14 cellular contexts compared by ENCODE assay signal in genomic region chr3:4583441-4583840, GRCh38.
A peak's percentile ranks its signal among the peaks of the same experiment; 100 is the strongest.
DNase-seq lines count a peak whose midpoint lies in the region; ATAC-seq, FAIRE-seq and TF ChIP-seq lines count a peak whose summit lies in the region.
"Had no signal": no experiment of that assay in that cellular context is flagged by ENCODE, and none has a peak within 500 bp of the region (broad histone marks: within the 10 kb centered on the region; RNA-seq: fewer than 3 reads in every experiment).

No MANE protein-coding gene starts in this region.

- H3K4me3 ChIP-seq in CD8-positive, alpha-beta T cell (ENCODE audit: low read depth, low read length) = no peak overlapping the region
- H3K4me3 ChIP-seq in astrocyte (ENCODE audit: insufficient read depth, low read depth, low read length) = no peak overlapping the region
- no peak overlapping the region for H3K4me3 ChIP-seq in hepatocyte
- H3K4me3 ChIP-seq in prostate gland = no peak overlapping the region
- H3K4me3 ChIP-seq: BLaER1 treated with 17β-estradiol and CSF1 and Interleukin-3, amounts not matched to agents 10 nM and 100 nM had no signal

- no peaks in the 10 kb centered on the region for H3K79me2 ChIP-seq in astrocyte (ENCODE audit: insufficient read depth, low read length)
- H3K79me2 ChIP-seq in hepatocyte = peaks cover 19% of the 10 kb centered on the region

- intact Hi-C loops in CD8-positive, alpha-beta T cell (cut with DNase I, micrococcal nuclease) = loop anchor here (5.0 kb wide), 2 partner anchors 91 to 231 kb away; partner anchors contain the start of gene ITPR1 (in 1 of the 2)
- intact Hi-C loops in prostate gland (cut with DNase I) = loop anchor here (2.0 kb wide), 1 partner anchor 89 kb away; no protein-coding TSS in a partner anchor
- intact Hi-C loops in left colon (cut with DNase I, micrococcal nuclease) = no loop called here

- H3K4me2 ChIP-seq in astrocyte (ENCODE audit: low read length) (peak overlapping the region; percentile 37), hepatocyte (peak overlapping the region; percentile 70)

- CTCF ChIA-PET in CD8-positive, alpha-beta T cell (lab: Charles Lee) = interaction anchor here (1.3 to 1.7 kb wide), 2 partner anchors 50 to 65 kb away, joined by 3 to 5 read pairs; no protein-coding TSS in a partner anchor

- no peaks in the 10 kb centered on the region for H3K9me3 Mint-ChIP-seq in CD8-positive, alpha-beta T cell
- H3K9me3 Mint-ChIP-seq in astrocyte (ENCODE audit: unreplicated experiment) = no peaks in the 10 kb centered on the region
- H3K9me3 Mint-ChIP-seq: T-helper 1 cell treated with Interleukin-12 subunit alpha and Interleukin-12 subunit beta and Interleukin-4 antibody, amounts not matched to agents 30 μg/mL and 1 μg/mL, for 36 hours had no signal

- H3K4me1 ChIP-seq in CD8-positive, alpha-beta T cell (ENCODE audit: insufficient read depth, low read length) = peaks cover 20% of the 10 kb centered on the region
- H3K4me1 ChIP-seq in astrocyte (ENCODE audit: insufficient read depth, low read length) (peaks cover 10% of the 10 kb centered on the region), hepatocyte (ENCODE audit: insufficient read depth) (peaks cover 26% of the 10 kb centered on the region), prostate gland (replicated peaks) (no peaks in the 10 kb centered on the region)

- H3K9ac ChIP-seq in astrocyte (ENCODE audit: low read length) = no peak overlapping the region
- H3K9ac ChIP-seq: BLaER1 treated with 17β-estradiol and CSF1 and Interleukin-3, amounts not matched to agents 10 nM and 100 nM had no signal

- TF ChIP-seq POLR2A in prostate gland (IDR thresholded peaks at IDR 0.05) = no peak

- H3K9me2 ChIP-seq in hepatocyte (replicated peaks; ENCODE audit: insufficient read depth) = no peaks in the 10 kb centered on the region

- no peaks in the 10 kb centered on the region for H3K27me3 Mint-ChIP-seq in CD8-positive, alpha-beta T cell (ENCODE audit: low read depth)
- no peaks in the 10 kb centered on the region for H3K27me3 Mint-ChIP-seq in astrocyte (ENCODE audit: low read depth, unreplicated experiment)

- H3K9me3 ChIP-seq in CD8-positive, alpha-beta T cell (ENCODE audit: low read length) = no peaks in the 10 kb centered on the region
- H3K9me3 ChIP-seq in astrocyte (ENCODE audit: insufficient read depth, low read depth, low read length) (no peaks in the 10 kb centered on the region), hepatocyte (ENCODE audit: low read depth) (no peaks in the 10 kb centered on the region), prostate gland (no peaks in the 10 kb centered on the region)
- H3K9me3 ChIP-seq: BLaER1 treated with 17β-estradiol and CSF1 and Interleukin-3, amounts not matched to agents 10 nM and 100 nM had no signal

- H3K27me3 ChIP-seq in CD8-positive, alpha-beta T cell (ENCODE audit: insufficient read depth, low read length) = no peaks in the 10 kb centered on the region
- no peaks in the 10 kb centered on the region for H3K27me3 ChIP-seq in astrocyte (ENCODE audit: insufficient read depth, low read length)
- H3K27me3 ChIP-seq in hepatocyte = no peaks in the 10 kb centered on the region
- H3K27me3 ChIP-seq in prostate gland (replicated peaks; ENCODE audit: insufficient read depth) = no peaks in the 10 kb centered on the region
- H3K27me3 ChIP-seq: BLaER1 treated with 17β-estradiol and CSF1 and Interleukin-3, amounts not matched to agents 10 nM and 100 nM had no signal

- POLR2A ChIA-PET in CD8-positive, alpha-beta T cell (lab: Charles Lee) = interaction anchor here (1.5 kb wide), 1 partner anchor 90 kb away, joined by 7 read pairs; the partner anchor contains the start of gene ITPR1

- no peak for TF ChIP-seq CTCF in CD8-positive, alpha-beta T cell (IDR thresholded peaks at IDR 0.05)
- TF ChIP-seq CTCF in astrocyte (IDR thresholded peaks at IDR 0.05; ENCODE audit: insufficient read depth, low read depth, low read length) = no peak
- TF ChIP-seq CTCF in hepatocyte (IDR thresholded peaks at IDR 0.05; ENCODE audit: poor library complexity) = no peak
- TF ChIP-seq CTCF in prostate gland (IDR thresholded peaks at IDR 0.05) = no peak

- FAIRE-seq in astrocyte (lab: Jason Lieb, UNC) = no peak

- peak overlapping the region; percentile 42 for H3K27ac Mint-ChIP-seq in CD8-positive, alpha-beta T cell
- H3K27ac Mint-ChIP-seq in astrocyte (ENCODE audit: unreplicated experiment) = no peak overlapping the region
- H3K27ac Mint-ChIP-seq: T-helper 1 cell treated with Interleukin-12 subunit alpha and Interleukin-12 subunit beta and Interleukin-4 antibody, amounts not matched to agents 30 μg/mL and 1 μg/mL, for 36 hours had no signal

- H2AFZ ChIP-seq in astrocyte (ENCODE audit: low read depth, low read length) (peak overlapping the region; percentile 13), hepatocyte (no peak overlapping the region)

- no peak overlapping the region for H3K4me3 Mint-ChIP-seq in CD8-positive, alpha-beta T cell
- H3K4me3 Mint-ChIP-seq in astrocyte (ENCODE audit: unreplicated experiment) = no peak overlapping the region

- no peak overlapping the region for H3K27ac ChIP-seq in CD8-positive, alpha-beta T cell (ENCODE audit: low read depth, low read length)
- H3K27ac ChIP-seq in astrocyte (ENCODE audit: low read depth, low read length) = no peak overlapping the region
- peak overlapping the region; percentile 81 for H3K27ac ChIP-seq in hepatocyte
- H3K27ac ChIP-seq in prostate gland = peak overlapping the region; percentile 62 to 67
- H3K27ac ChIP-seq: BLaER1 treated with 17β-estradiol and CSF1 and Interleukin-3, amounts not matched to agents 10 nM and 100 nM had no signal

- H4K20me1 ChIP-seq in astrocyte (ENCODE audit: insufficient read depth, low read length) (no peaks in the 10 kb centered on the region), hepatocyte (ENCODE audit: insufficient read depth, poor library complexity, severe bottlenecking) (no peaks in the 10 kb centered on the region)

- ATAC-seq in CD8-positive, alpha-beta T cell = no peak
- no peak for ATAC-seq in HG03432 (IDR thresholded peaks at IDR 0.05; ENCODE audit: unreplicated experiment)
- ATAC-seq in left colon = no peak

- H3K36me3 ChIP-seq in CD8-positive, alpha-beta T cell (ENCODE audit: insufficient read depth, low read length) = no peaks in the 10 kb centered on the region
- no peaks in the 10 kb centered on the region for H3K36me3 ChIP-seq in astrocyte (ENCODE audit: insufficient read depth, low read length)
- no peaks in the 10 kb centered on the region for H3K36me3 ChIP-seq in hepatocyte (replicated peaks; ENCODE audit: insufficient read depth, low read depth)
- H3K36me3 ChIP-seq in prostate gland = no peaks in the 10 kb centered on the region
- H3K36me3 ChIP-seq: BLaER1 treated with 17β-estradiol and CSF1 and Interleukin-3, amounts not matched to agents 10 nM and 100 nM had no signal

- WGBS in hepatocyte (ENCODE audit: low lambda C conversion rate, missing lambda C conversion rate) = 46% methylated on average over 5 of the region's 5 CpGs
- WGBS in prostate gland = 39% methylated on average over 5 of the region's 5 CpGs

- no peak for DNase-seq in CD8-positive, alpha-beta T cell
- DNase-seq in astrocyte (ENCODE audit: low read depth) (no peak), hepatocyte (ENCODE audit: low spot score) (no peak), prostate gland (ENCODE audit: low spot score) (no peak), left colon (no peak), HPDE6-E6E7 (ENCODE audit: extremely low spot score) (no peak), Kasumi-1 (lab: John Stamatoyannopoulos, UW) (no peak)
- DNase-seq: activated CD8-positive, alpha-beta memory T cell treated with anti-CD3 and anti-CD28 coated beads, Interleukin-2, amount 50 U/mL, for 4 hours; cortex of kidney; NCI-H524 treated with DMSO at 0.1 percent for 48 hours; stimulated activated naive CD4-positive, alpha-beta T cell treated with Interleukin-2 at 50 U/mL for 16 hours had no signal

- H3K36me3 Mint-ChIP-seq in CD8-positive, alpha-beta T cell = no peaks in the 10 kb centered on the region
- H3K36me3 Mint-ChIP-seq in astrocyte (ENCODE audit: low read depth, unreplicated experiment) = no peaks in the 10 kb centered on the region

- peaks cover 72% of the 10 kb centered on the region for H3K4me1 Mint-ChIP-seq in CD8-positive, alpha-beta T cell (ENCODE audit: low read depth)
- peaks cover 26% of the 10 kb centered on the region for H3K4me1 Mint-ChIP-seq in astrocyte (ENCODE audit: low read depth, unreplicated experiment)

Comparison
In these comparisons a context has a peak if more than half of its experiments do, and no peak if none do; other contexts are left out.
1. H3K27ac ChIP-seq: peak in hepatocyte (single experiment) and prostate gland (2 of 2); none in CD8-positive, alpha-beta T cell (single experiment) and astrocyte (single experiment).
2. intact Hi-C loops: an anchor here in CD8-positive, alpha-beta T cell (5.0 kb wide) and prostate gland (2.0 kb wide); none called in left colon.